ENCODE assay signal across 6 cellular contexts in genomic region chr1:1356796-1357401, GRCh38. TPM values are rescaled to one million over a fixed set of nuclear protein-coding genes. Genes with fewer than 3 reads are reported as not detected.
DNase-seq lines count a peak whose midpoint lies in the region; ATAC-seq and TF ChIP-seq lines count a peak whose summit lies in the region.

No MANE protein-coding gene starts in this region.

- H3K4me1 ChIP-seq in colonic mucosa, result no peaks in the 10 kb centered on the region
- H3K4me1 ChIP-seq in neuron (ENCODE audit: insufficient read depth, low read length), result peaks cover 48% of the 10 kb centered on the region

- peak; percentile 62 for DNase-seq in EH (ENCODE audit: low read depth)
- no peak for DNase-seq in colonic mucosa
- no peak for DNase-seq in stimulated activated CD4-positive, alpha-beta T cell treated with anti-CD3 and anti-CD28 coated beads, Interleukin-4, amount 100 ng/mL, for 1 hour
- DNase-seq in NCI-H2029 treated with DMSO at 0.1 percent for 48 hours (lab: John Stamatoyannopoulos, UW), result no peak

- peak overlapping the region; percentile 31 for H3K4me3 ChIP-seq in colonic mucosa
- H3K4me3 ChIP-seq in neuron (ENCODE audit: low read length), result peak overlapping the region; percentile 50

- no peak overlapping the region for H2AFZ ChIP-seq in neuron (ENCODE audit: low read depth, low read length)

- intact Hi-C loops in colonic mucosa (cut with DNase I), result no loop called here

- H3K27me3 ChIP-seq in colonic mucosa (peaks cover 30% of the 10 kb centered on the region), neuron (ENCODE audit: insufficient read depth, low read length) (no peaks in the 10 kb centered on the region)

- peak overlapping the region; percentile 61 to 69 for H3K9ac ChIP-seq in colonic mucosa (ENCODE audit: low read depth in 2 of 2, low read length in 2 of 2)

- no peak for TF ChIP-seq CTCF in colonic mucosa (IDR thresholded peaks at IDR 0.05)

- no peak for ATAC-seq in HG02623 (IDR thresholded peaks at IDR 0.05; ENCODE audit: unreplicated experiment)

- H3K9me3 ChIP-seq in colonic mucosa (no peaks in the 10 kb centered on the region), neuron (ENCODE audit: low read length) (no peaks in the 10 kb centered on the region)

- H3K36me3 ChIP-seq in colonic mucosa, result no peaks in the 10 kb centered on the region
- H3K36me3 ChIP-seq in neuron (ENCODE audit: insufficient read depth, low read length), result no peaks in the 10 kb centered on the region

- H3K27ac ChIP-seq in colonic mucosa, result peak overlapping the region; percentile 75

RNA-seq across cellular contexts. Expression of gene MXRA8, which starts 1.5 kb away (rescaled TPM):
- total RNA-seq in colonic mucosa, result 10 to 100 TPM in 1 of 2 donors, 1 to 10 TPM in 1; 5.9 to 14.0 TPM

RNA-seq across cellular contexts. Expression of gene DVL1, which starts 7.7 kb away (rescaled TPM):
- total RNA-seq in colonic mucosa, result 10 to 100 TPM; 49.9 to 71.3 TPM

RNA-seq across cellular contexts. Expression of gene AURKAIP1, which starts 18.1 kb away (rescaled TPM):
- total RNA-seq in colonic mucosa, result 100 to 1,000 TPM; 179 to 332 TPM

RNA-seq across cellular contexts. Expression of gene TAS1R3, which starts 25.8 kb away (rescaled TPM):
- total RNA-seq in colonic mucosa, result under 1 TPM; 0.24 to 0.57 TPM

RNA-seq across cellular contexts. Expression of gene CPTP, which starts 32.3 kb away (rescaled TPM):
- total RNA-seq in colonic mucosa, result 10 to 100 TPM; 45.4 to 60.2 TPM
